ENCODE assay signal across 10 cellular contexts in the genomic region with DNA sequence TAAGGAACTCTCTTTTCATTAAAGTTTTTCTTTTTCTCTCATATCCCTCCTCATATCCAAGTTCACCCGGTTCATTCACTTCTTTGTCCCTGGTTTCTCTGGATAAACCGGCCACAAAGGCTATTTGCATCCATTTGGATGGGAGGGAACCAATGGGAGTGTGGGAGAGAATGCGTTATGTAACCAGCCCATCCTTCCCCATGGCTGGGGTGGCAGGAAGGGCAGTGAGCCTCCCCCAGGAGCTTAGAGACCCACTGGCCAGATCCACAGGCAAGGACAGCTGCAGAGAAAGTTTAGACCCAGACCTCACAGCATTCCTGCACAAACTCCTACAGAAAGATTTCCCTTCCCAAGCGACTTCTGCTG. TPM values are rescaled to one million over a fixed set of nuclear protein-coding genes. Genes with fewer than 3 reads are reported as not detected.
DNase-seq lines count a peak whose midpoint lies in the region; ATAC-seq and TF ChIP-seq lines count a peak whose summit lies in the region.
"Had no signal": no experiment of that assay in that cellular context is flagged by ENCODE, and none has a peak within 500 bp of the region (broad histone marks: within the 10 kb centered on the region; RNA-seq: fewer than 3 reads in every experiment).

No MANE protein-coding gene starts in this region.

- H3K36me3 ChIP-seq in CD8-positive, alpha-beta memory T cell (ENCODE audit: insufficient read depth, low read length): no peaks in the 10 kb centered on the region
- no peaks in the 10 kb centered on the region for H3K36me3 ChIP-seq in naive thymus-derived CD4-positive, alpha-beta T cell (ENCODE audit: control insufficient read depth in 2 of 3, insufficient read depth in 3 of 3, low read length in 3 of 3)

- ATAC-seq in naive thymus-derived CD4-positive, alpha-beta T cell: no peak
- ATAC-seq in GM18517 (IDR thresholded peaks at IDR 0.05; ENCODE audit: unreplicated experiment): no peak
- ATAC-seq in activated CD4-positive, CD25-positive, alpha-beta regulatory T cell treated with anti-CD3 and anti-CD28 coated beads, Interleukin-2, amount 50 U/mL, for 24 hours: no peak

- H3K27ac Mint-ChIP-seq in CD8-positive, alpha-beta memory T cell: peak overlapping the region; percentile 31 to 94 (median 70)
- peak overlapping the region; percentile 50 to 98 (median 92) for H3K27ac Mint-ChIP-seq in naive thymus-derived CD4-positive, alpha-beta T cell

- peaks cover 52% of the 10 kb centered on the region for H3K4me1 ChIP-seq in CD8-positive, alpha-beta memory T cell (ENCODE audit: insufficient read depth, low read length)
- H3K4me1 ChIP-seq in naive thymus-derived CD4-positive, alpha-beta T cell (ENCODE audit: control insufficient read depth in 2 of 2, insufficient read depth in 2 of 2, low read length in 2 of 2): peaks cover 33 to 53% of the 10 kb centered on the region in 2 donors

- CTCF ChIA-PET in CD8-positive, alpha-beta memory T cell (lab: Charles Lee): interaction anchor here (1.1 to 3.2 kb wide), 2 partner anchors 8 to 10 kb away, joined by 5 to 11 read pairs; partner anchors contain the start of gene CASS4
- CTCF ChIA-PET in naive thymus-derived CD4-positive, alpha-beta T cell (lab: Charles Lee): interaction anchor here (0.7 to 2.6 kb wide), 3 partner anchors 10 to 29 kb away, joined by 3 to 11 read pairs (median 3); partner anchors contain the start of gene CASS4

- intact Hi-C loops in naive thymus-derived CD4-positive, alpha-beta T cell (cut with micrococcal nuclease): loop anchor here (1.0 to 2.0 kb wide), 2 partner anchors 11 to 18 kb away; partner anchors contain the start of gene CASS4 (in 1 of the 2)

- POLR2A ChIA-PET in CD8-positive, alpha-beta memory T cell (lab: Charles Lee): interaction anchor here (1.0 kb wide), 1 partner anchor 11 kb away, joined by 5 read pairs; the partner anchor contains the start of gene CASS4
- POLR2A ChIA-PET in naive thymus-derived CD4-positive, alpha-beta T cell (lab: Charles Lee): interaction anchor here (1.1 to 8.4 kb wide), 6 partner anchors 10 to 21 kb away, joined by 3 to 67 read pairs (median 6); partner anchors contain the start of gene CASS4

- in situ Hi-C loops in astrocyte of the spinal cord (cut with HindIII; ENCODE audit: low sequenced_read_pairs): no loop called here

- H3K27me3 Mint-ChIP-seq in CD8-positive, alpha-beta memory T cell: peaks cover 0 to 1% of the 10 kb centered on the region in 2 donors
- H3K27me3 Mint-ChIP-seq in naive thymus-derived CD4-positive, alpha-beta T cell: no peaks in the 10 kb centered on the region

- no peak for DNase-seq in CD8-positive, alpha-beta memory T cell
- DNase-seq in HL-60 (ENCODE audit: low read depth in 1 of 2, low spot score in 1 of 2) (no peak), astrocyte of the spinal cord (ENCODE audit: low read depth, low spot score) (no peak), NCI-H446 (lab: John Stamatoyannopoulos, UW) (no peak), NCI-H146 treated with DMSO at 0.1 percent for 48 hours (lab: John Stamatoyannopoulos, UW; ENCODE audit: unreplicated experiment) (no peak)
- DNase-seq in naive thymus-derived CD4-positive, alpha-beta T cell: no peak
- DNase-seq: posterior cingulate gyrus, testis had no signal

- H3K9me3 ChIP-seq in CD8-positive, alpha-beta memory T cell (ENCODE audit: low read length): no peaks in the 10 kb centered on the region
- H3K9me3 ChIP-seq in naive thymus-derived CD4-positive, alpha-beta T cell (ENCODE audit: control insufficient read depth in 2 of 3, low read length in 3 of 3): no peaks in the 10 kb centered on the region
- H3K9me3 ChIP-seq: testis had no signal

- H3K4me3 ChIP-seq in CD8-positive, alpha-beta memory T cell (ENCODE audit: low read length): no peak overlapping the region
- H3K4me3 ChIP-seq in HL-60 (replicated peaks; ENCODE audit: insufficient read depth, low read length): no peak overlapping the region
- H3K4me3 ChIP-seq in astrocyte of the spinal cord (ENCODE audit: low read depth, low read length): peak overlapping the region; percentile 12
- no peak overlapping the region for H3K4me3 ChIP-seq in naive thymus-derived CD4-positive, alpha-beta T cell (ENCODE audit: low read length)
- H3K4me3 ChIP-seq: testis had no signal

- no peaks in the 10 kb centered on the region for H3K27me3 ChIP-seq in CD8-positive, alpha-beta memory T cell (ENCODE audit: insufficient read depth, low read length, poor library complexity, severe bottlenecking)
- H3K27me3 ChIP-seq in HL-60 (ENCODE audit: insufficient read depth, poor library complexity, severe bottlenecking): no peaks in the 10 kb centered on the region
- no peaks in the 10 kb centered on the region for H3K27me3 ChIP-seq in naive thymus-derived CD4-positive, alpha-beta T cell (ENCODE audit: control insufficient read depth in 2 of 2, insufficient read depth in 2 of 2, low read length in 2 of 2)
- H3K27me3 ChIP-seq: testis had no signal

- TF ChIP-seq CTCF in HL-60 (IDR thresholded peaks at IDR 0.05; ENCODE audit: insufficient read depth, low read length) (no peak), astrocyte of the spinal cord (IDR thresholded peaks at IDR 0.05; ENCODE audit: low read depth, low read length) (no peak)

- H3K4me3 Mint-ChIP-seq in CD8-positive, alpha-beta memory T cell: peak overlapping the region in 2 of 7 donors; percentile 31 to 32
- peak overlapping the region in 8 of 10 donors; percentile 41 to 78 (median 61) for H3K4me3 Mint-ChIP-seq in naive thymus-derived CD4-positive, alpha-beta T cell

- no peak overlapping the region for H3K27ac ChIP-seq in CD8-positive, alpha-beta memory T cell (ENCODE audit: low read depth, low read length)
- peak overlapping the region; percentile 34 for H3K27ac ChIP-seq in HL-60 (replicated peaks)
- H3K27ac ChIP-seq in naive thymus-derived CD4-positive, alpha-beta T cell (ENCODE audit: low read depth, low read length): peak overlapping the region; percentile 36
- H3K27ac ChIP-seq: testis had no signal

- H3K9me3 Mint-ChIP-seq in CD8-positive, alpha-beta memory T cell: no peaks in the 10 kb centered on the region
- H3K9me3 Mint-ChIP-seq in naive thymus-derived CD4-positive, alpha-beta T cell: no peaks in the 10 kb centered on the region

- peaks cover 39 to 57% (median 50%) of the 10 kb centered on the region in 3 donors for H3K4me1 Mint-ChIP-seq in CD8-positive, alpha-beta memory T cell
- peaks cover 39 to 84% (median 64%) of the 10 kb centered on the region in 7 donors for H3K4me1 Mint-ChIP-seq in naive thymus-derived CD4-positive, alpha-beta T cell

- H3K36me3 Mint-ChIP-seq in CD8-positive, alpha-beta memory T cell: peaks cover 1 to 8% (median 7%) of the 10 kb centered on the region in 3 donors
- peaks cover 0 to 19% (median 13%) of the 10 kb centered on the region in 5 donors for H3K36me3 Mint-ChIP-seq in naive thymus-derived CD4-positive, alpha-beta T cell

RNA-seq across cellular contexts. Expression of gene CASS4, which starts 10.7 kb away (rescaled TPM):
- 1 to 10 TPM; 3.7 TPM for total RNA-seq in CD8-positive, alpha-beta memory T cell
- 5.6 TPM for polyA plus RNA-seq in CD8-positive, alpha-beta memory T cell
- 10 to 100 TPM in 4 of 5 experiments, 1 to 10 TPM in 1; 8.0 to 16.9 (median 14.3) TPM for total RNA-seq in naive thymus-derived CD4-positive, alpha-beta T cell
- polyA plus RNA-seq in naive thymus-derived CD4-positive, alpha-beta T cell: 10 to 100 TPM in 1 of 2 donors, 1 to 10 TPM in 1; 6.8 to 10.7 TPM

RNA-seq across cellular contexts. Expression of gene CSTF1, which starts 30.4 kb away (rescaled TPM):
- 10 to 100 TPM; 54.2 to 54.7 TPM for total RNA-seq in CD8-positive, alpha-beta memory T cell
- 37.0 TPM for polyA plus RNA-seq in CD8-positive, alpha-beta memory T cell
- total RNA-seq in naive thymus-derived CD4-positive, alpha-beta T cell: 10 to 100 TPM; 16.4 to 50.7 (median 46.7) TPM
- 10 to 100 TPM; 31.5 to 35.9 TPM for polyA plus RNA-seq in naive thymus-derived CD4-positive, alpha-beta T cell

RNA-seq across cellular contexts. Expression of gene AURKA, which starts 30.8 kb away (rescaled TPM):
- 10 to 100 TPM; 49.2 to 50.8 TPM for total RNA-seq in CD8-positive, alpha-beta memory T cell
- 1.7 TPM for polyA plus RNA-seq in CD8-positive, alpha-beta memory T cell
- 10 to 100 TPM in 1 of 5 experiments, 1 to 10 TPM in 3, under 1 TPM in 1; 0.95 to 44.1 (median 1.2) TPM for total RNA-seq in naive thymus-derived CD4-positive, alpha-beta T cell
- polyA plus RNA-seq in naive thymus-derived CD4-positive, alpha-beta T cell: under 1 TPM; 0.43 to 0.64 TPM

RNA-seq across cellular contexts. Expression of gene RTF2, which starts 45.6 kb away (rescaled TPM):
- 10 to 100 TPM; 82.5 to 85.1 TPM for total RNA-seq in CD8-positive, alpha-beta memory T cell
- 121 TPM for polyA plus RNA-seq in CD8-positive, alpha-beta memory T cell
- total RNA-seq in naive thymus-derived CD4-positive, alpha-beta T cell: 100 to 1,000 TPM in 1 of 5 experiments, 10 to 100 TPM in 4; 62.5 to 118 (median 72.0) TPM
- 100 to 1,000 TPM; 156 to 157 TPM for polyA plus RNA-seq in naive thymus-derived CD4-positive, alpha-beta T cell
